Comparison of ENCODE assay signal across 33 cellular contexts in genomic region chr2:235056768-235057167, GRCh38.
"Had no signal": no experiment of that assay in that cellular context is flagged by ENCODE, and none has a peak within 500 bp of the region (broad histone marks: within the 10 kb centered on the region; RNA-seq: fewer than 3 reads in every experiment).

No MANE protein-coding gene starts in this region.

- H3K4me1 ChIP-seq: adrenal gland, breast epithelium, foreskin keratinocyte had no signal

- H3K27ac ChIP-seq: adrenal gland, breast epithelium, coronary artery, dorsolateral prefrontal cortex, esophagus muscularis mucosa, foreskin keratinocyte, gastrocnemius medialis had no signal

- H3K36me3 ChIP-seq: breast epithelium, gastrocnemius medialis had no signal

- H3K9me3 ChIP-seq: adrenal gland, breast epithelium, esophagus muscularis mucosa, gastrocnemius medialis had no signal

- H3K4me1 Mint-ChIP-seq: activated CD4-positive, alpha-beta T cell treated with anti-CD3 and anti-CD28 coated beads for 36 hours; activated CD4-positive, alpha-beta T cell treated with anti-CD3 and anti-CD28 coated beads, Interleukin-2, amount 10 ng/mL, durations not matched to agents 24 days and 14 days; activated CD8-positive, alpha-beta memory T cell treated with anti-CD3 and anti-CD28 coated beads, Interleukin-2, amount 10 ng/mL, durations not matched to agents 7 days and 5 days; activated naive CD4-positive, alpha-beta T cell treated with anti-CD3 and anti-CD28 coated beads, Interleukin-2, amount 50 U/mL, for 24 hours; activated naive CD8-positive, alpha-beta T cell treated with anti-CD3 and anti-CD28 coated beads for 36 hours; activated naive CD8-positive, alpha-beta T cell treated with anti-CD3 and anti-CD28 coated beads, Interleukin-2, amount 50 U/mL, for 24 hours had no signal

- H3K27ac Mint-ChIP-seq: activated CD4-positive, alpha-beta memory T cell treated with anti-CD3 and anti-CD28 coated beads for 36 hours; activated CD4-positive, alpha-beta T cell treated with anti-CD3 and anti-CD28 coated beads for 36 hours; activated CD4-positive, alpha-beta T cell treated with anti-CD3 and anti-CD28 coated beads, Interleukin-2, amount 10 ng/mL, durations not matched to agents 24 days and 14 days; activated CD8-positive, alpha-beta memory T cell treated with anti-CD3 and anti-CD28 coated beads, Interleukin-2, amount 10 ng/mL, durations not matched to agents 7 days and 5 days; activated CD8-positive, alpha-beta T cell treated with anti-CD3 and anti-CD28 coated beads, Interleukin-2, amount 10 ng/mL, durations not matched to agents 7 days and 5 days; activated naive CD4-positive, alpha-beta T cell treated with anti-CD3 and anti-CD28 coated beads for 36 hours; activated naive CD4-positive, alpha-beta T cell treated with anti-CD3 and anti-CD28 coated beads, Interleukin-2, amount 50 U/mL, for 24 hours; activated naive CD8-positive, alpha-beta T cell treated with anti-CD3 and anti-CD28 coated beads for 36 hours; activated naive CD8-positive, alpha-beta T cell treated with anti-CD3 and anti-CD28 coated beads, Interleukin-2, amount 50 U/mL, for 24 hours; activated T-helper 1 cell treated with anti-CD3 and anti-CD28 coated beads, Interleukin-12 subunit alpha, Interleukin-12 subunit beta, Interleukin-2, Interleukin-4 antibody, amounts not matched to agents 30 ng/mL and 10 ng/mL and 1 ng/mL, durations not matched to agents 14 hours and 24 hours and 36 hours; activated T-helper 2 cell treated with anti-CD3 and anti-CD28 coated beads, Interferon-gamma antibody, Interleukin-2, Interleukin-4, amounts not matched to agents 10 μg/mL and 5 μg/mL and 100 μg/mL, durations not matched to agents 14 hours and 24 hours and 36 hours; dendritic cell treated with granulocyte-macrophage colony-stimulating factor and Interleukin-4, amounts not matched to agents 40 ng/mL and 50 ng/mL, for 4 days; T-helper 17 cell had no signal

- ATAC-seq: activated CD4-positive, alpha-beta T cell treated with anti-CD3 and anti-CD28 coated beads for 36 hours; activated CD8-positive, alpha-beta memory T cell treated with anti-CD3 and anti-CD28 coated beads, Interleukin-2, amount 10 ng/mL, durations not matched to agents 7 days and 5 days; activated CD8-positive, alpha-beta T cell treated with anti-CD3 and anti-CD28 coated beads, Interleukin-2, amount 10 ng/mL, durations not matched to agents 7 days and 5 days; activated naive CD8-positive, alpha-beta T cell treated with anti-CD3 and anti-CD28 coated beads, Interleukin-2, amount 50 U/mL, for 24 hours; gastrocnemius medialis; T-helper 17 cell had no signal

- H3K27me3 ChIP-seq: adrenal gland, breast epithelium, esophagus muscularis mucosa, foreskin keratinocyte, gastrocnemius medialis had no signal

- H3K27me3 Mint-ChIP-seq: activated CD4-positive, alpha-beta T cell treated with anti-CD3 and anti-CD28 coated beads, Interleukin-2, amount 10 ng/mL, durations not matched to agents 24 days and 14 days had no signal

- H3K9me3 Mint-ChIP-seq: activated CD4-positive, alpha-beta memory T cell treated with anti-CD3 and anti-CD28 coated beads for 36 hours; activated CD4-positive, alpha-beta T cell treated with anti-CD3 and anti-CD28 coated beads, Interleukin-2, amount 10 ng/mL, durations not matched to agents 24 days and 14 days; activated naive CD4-positive, alpha-beta T cell treated with anti-CD3 and anti-CD28 coated beads for 36 hours; activated naive CD4-positive, alpha-beta T cell treated with anti-CD3 and anti-CD28 coated beads, Interleukin-2, amount 50 U/mL, for 24 hours; activated naive CD8-positive, alpha-beta T cell treated with anti-CD3 and anti-CD28 coated beads for 36 hours; activated naive CD8-positive, alpha-beta T cell treated with anti-CD3 and anti-CD28 coated beads, Interleukin-2, amount 50 U/mL, for 24 hours; activated T-helper 1 cell treated with anti-CD3 and anti-CD28 coated beads, Interleukin-12 subunit alpha, Interleukin-12 subunit beta, Interleukin-2, Interleukin-4 antibody, amounts not matched to agents 30 ng/mL and 10 ng/mL and 1 ng/mL, durations not matched to agents 14 hours and 24 hours and 36 hours; activated T-helper 2 cell treated with anti-CD3 and anti-CD28 coated beads, Interferon-gamma antibody, Interleukin-2, Interleukin-4, amounts not matched to agents 10 μg/mL and 5 μg/mL and 100 μg/mL, durations not matched to agents 14 hours and 24 hours and 36 hours; central memory CD8-positive, alpha-beta T cell; dendritic cell treated with granulocyte-macrophage colony-stimulating factor and Interleukin-4, amounts not matched to agents 40 ng/mL and 50 ng/mL, for 4 days had no signal

- H3K4me3 Mint-ChIP-seq: activated CD4-positive, alpha-beta memory T cell treated with anti-CD3 and anti-CD28 coated beads for 36 hours; activated CD4-positive, alpha-beta T cell treated with anti-CD3 and anti-CD28 coated beads for 36 hours; activated CD4-positive, alpha-beta T cell treated with anti-CD3 and anti-CD28 coated beads, Interleukin-2, amount 10 ng/mL, durations not matched to agents 24 days and 14 days; activated CD8-positive, alpha-beta memory T cell treated with anti-CD3 and anti-CD28 coated beads, Interleukin-2, amount 10 ng/mL, durations not matched to agents 7 days and 5 days; activated CD8-positive, alpha-beta T cell treated with anti-CD3 and anti-CD28 coated beads, Interleukin-2, amount 10 ng/mL, durations not matched to agents 7 days and 5 days; activated naive CD4-positive, alpha-beta T cell treated with anti-CD3 and anti-CD28 coated beads for 36 hours; activated naive CD4-positive, alpha-beta T cell treated with anti-CD3 and anti-CD28 coated beads, Interleukin-2, amount 50 U/mL, for 24 hours; activated naive CD8-positive, alpha-beta T cell treated with anti-CD3 and anti-CD28 coated beads for 36 hours; activated naive CD8-positive, alpha-beta T cell treated with anti-CD3 and anti-CD28 coated beads, Interleukin-2, amount 50 U/mL, for 24 hours; activated T-helper 1 cell treated with anti-CD3 and anti-CD28 coated beads, Interleukin-12 subunit alpha, Interleukin-12 subunit beta, Interleukin-2, Interleukin-4 antibody, amounts not matched to agents 30 ng/mL and 10 ng/mL and 1 ng/mL, durations not matched to agents 14 hours and 24 hours and 36 hours; brain; central memory CD8-positive, alpha-beta T cell; dendritic cell treated with granulocyte-macrophage colony-stimulating factor and Interleukin-4, amounts not matched to agents 40 ng/mL and 50 ng/mL, for 4 days; T-helper 17 cell had no signal

- DNase-seq: activated CD4-positive, alpha-beta memory T cell treated with anti-CD3 and anti-CD28 coated beads for 36 hours; activated CD4-positive, alpha-beta T cell treated with anti-CD3 and anti-CD28 coated beads for 36 hours; activated CD4-positive, alpha-beta T cell treated with anti-CD3 and anti-CD28 coated beads, Interleukin-2, amount 10 ng/mL, durations not matched to agents 24 days and 14 days; activated CD4-positive, CD25-positive, alpha-beta regulatory T cell; activated CD4-positive, CD25-positive, alpha-beta regulatory T cell treated with anti-CD3 and anti-CD28 coated beads, Interleukin-2, amount 50 U/mL, for 72 hours; activated CD8-positive, alpha-beta memory T cell treated with anti-CD3 and anti-CD28 coated beads, Interleukin-2, amount 10 ng/mL, durations not matched to agents 7 days and 5 days; activated CD8-positive, alpha-beta memory T cell treated with anti-CD3 and anti-CD28 coated beads, Interleukin-2, amount 50 U/mL, for 4 hours; activated CD8-positive, alpha-beta T cell treated with anti-CD3 and anti-CD28 coated beads, Interleukin-2, amount 10 ng/mL, durations not matched to agents 7 days and 5 days; activated effector memory CD4-positive, alpha-beta T cell treated with anti-CD3 and anti-CD28 coated beads, Interleukin-2, amount 50 U/mL, for 16 hours; activated naive CD4-positive, alpha-beta T cell treated with anti-CD3 and anti-CD28 coated beads for 36 hours; activated naive CD8-positive, alpha-beta T cell treated with anti-CD3 and anti-CD28 coated beads for 36 hours; activated naive CD8-positive, alpha-beta T cell treated with anti-CD3 and anti-CD28 coated beads, Interleukin-2, amount 50 U/mL, for 24 hours; activated T-cell treated with anti-CD3 and anti-CD28 coated beads, Interleukin-2, amount 50 U/mL, for 1 hour; activated T-cell treated with anti-CD3 and anti-CD28 coated beads, Interleukin-2, amount 50 U/mL, for 48 hours; adrenal gland; aorta; effector memory CD4-positive, alpha-beta T cell; erythroblast; foreskin keratinocyte; gastrocnemius medialis; glutamatergic neuron; T-helper 1 cell; T-helper 17 cell had no signal

- H3K4me3 ChIP-seq: adrenal gland, breast epithelium, coronary artery, dorsolateral prefrontal cortex, esophagus muscularis mucosa, gastrocnemius medialis had no signal

- H3K36me3 Mint-ChIP-seq: activated CD4-positive, alpha-beta memory T cell treated with anti-CD3 and anti-CD28 coated beads for 36 hours; activated CD8-positive, alpha-beta memory T cell treated with anti-CD3 and anti-CD28 coated beads, Interleukin-2, amount 10 ng/mL, durations not matched to agents 7 days and 5 days; activated naive CD4-positive, alpha-beta T cell treated with anti-CD3 and anti-CD28 coated beads, Interleukin-2, amount 50 U/mL, for 24 hours; activated naive CD8-positive, alpha-beta T cell treated with anti-CD3 and anti-CD28 coated beads for 36 hours had no signal
